ENCODE assay signal across 19 cellular contexts in genomic region chr20:6898928-6899327, GRCh38.
DNase-seq lines count a peak whose midpoint lies in the region; ATAC-seq, FAIRE-seq and TF ChIP-seq lines count a peak whose summit lies in the region.
"Had no signal": no experiment of that assay in that cellular context is flagged by ENCODE, and none has a peak within 500 bp of the region (broad histone marks: within the 10 kb centered on the region; RNA-seq: fewer than 3 reads in every experiment).

No MANE protein-coding gene starts in this region.

- no peak overlapping the region for H4K5ac ChIP-seq in H1 (ENCODE audit: insufficient read length, low read depth, low read length)

- no peaks in the 10 kb centered on the region for H3K9me3 ChIP-seq in H1 (ENCODE audit: insufficient read depth in 2 of 2, low read depth in 1 of 2, low read length in 1 of 2)
- H3K9me3 ChIP-seq in neural progenitor cell (ENCODE audit: low read depth) = no peaks in the 10 kb centered on the region
- H3K9me3 ChIP-seq: BE2C had no signal

- no peak overlapping the region for H3K23ac ChIP-seq in H1 (ENCODE audit: insufficient read length)

- H3K36me3 ChIP-seq in GM23338 (ENCODE audit: insufficient read depth) = no peaks in the 10 kb centered on the region
- H3K36me3 ChIP-seq in H1 (ENCODE audit: control insufficient read depth in 2 of 4, insufficient read depth in 4 of 4, low read length in 3 of 4) = no peaks in the 10 kb centered on the region
- no peaks in the 10 kb centered on the region for H3K36me3 ChIP-seq in neural progenitor cell
- H3K36me3 ChIP-seq: BE2C had no signal

- H3K4me3 Mint-ChIP-seq in GM23338 = no peak overlapping the region
- no peak overlapping the region for H3K4me3 Mint-ChIP-seq in neural progenitor cell
- H3K4me3 Mint-ChIP-seq in CD14-positive monocyte = no peak overlapping the region
- H3K4me3 Mint-ChIP-seq: CD4-positive, alpha-beta T cell had no signal

- H3K4me3 ChIP-seq in GM23338 = no peak overlapping the region
- no peak overlapping the region for H3K4me3 ChIP-seq in H1 (ENCODE audit: extremely low read depth in 1 of 4, insufficient read depth in 2 of 4, low read depth in 3 of 4, low read length in 4 of 4)
- no peak overlapping the region for H3K4me3 ChIP-seq in neural progenitor cell

- no peak overlapping the region for H4K8ac ChIP-seq in H1 (ENCODE audit: extremely low read depth, insufficient read depth, low read length)

- H2BK15ac ChIP-seq in H1 (ENCODE audit: low read length) = peak overlapping the region; percentile 54; the same call in 1 of the 2 replicates

- no peak overlapping the region for H3K27ac ChIP-seq in GM23338 (ENCODE audit: low read depth)
- no peak overlapping the region for H3K27ac ChIP-seq in H1 (ENCODE audit: low read depth, low read length)
- H3K27ac ChIP-seq in neural progenitor cell = peak overlapping the region; percentile 29
- H3K27ac ChIP-seq in foreskin keratinocyte = no peak overlapping the region
- H3K27ac ChIP-seq: HL-60 had no signal

- no peak for TF ChIP-seq EP300 in H1 (IDR thresholded peaks at IDR 0.05; ENCODE audit: borderline replicate concordance in 1 of 2, low read depth in 2 of 2, low read length in 2 of 2)

- H4K20me1 ChIP-seq in GM23338 (replicated peaks; ENCODE audit: insufficient read depth) (no peaks in the 10 kb centered on the region), H1 (replicated peaks in 1 of 2; ENCODE audit: control insufficient read depth in 1 of 2, insufficient read depth in 2 of 2, low read length in 2 of 2) (no peaks in the 10 kb centered on the region), neural progenitor cell (ENCODE audit: low read depth) (no peaks in the 10 kb centered on the region)

- intact Hi-C loops in CD14-positive monocyte (cut with micrococcal nuclease) = no loop called here

- POLR2A ChIA-PET in H1 (lab: Charles Lee; ENCODE audit: partially characterized antibody) = no interaction called here

- H3K18ac ChIP-seq in H1 (ENCODE audit: extremely low read depth, low read length) = no peak overlapping the region

- H3K4me1 Mint-ChIP-seq in GM23338 (peaks cover 21% of the 10 kb centered on the region), neural progenitor cell (peaks cover 23% of the 10 kb centered on the region), CD14-positive monocyte (no peaks in the 10 kb centered on the region)

- no peak for FAIRE-seq in H1 (lab: Jason Lieb, UNC)
- FAIRE-seq: A204.1, GM19239, H54 had no signal

- DNase-seq in COR-L47 (lab: John Stamatoyannopoulos, UW) = peak; percentile 49
- DNase-seq in GM23338 (ENCODE audit: low spot score) = peak; percentile 8
- DNase-seq in H1 (ENCODE audit: low read depth in 1 of 2, low spot score in 2 of 2) = no peak
- DNase-seq in neural progenitor cell (ENCODE audit: low spot score) = peak; percentile 28
- no peak for DNase-seq in CD14-positive monocyte (ENCODE audit: low spot score)
- DNase-seq in NCI-H524 (lab: John Stamatoyannopoulos, UW) = no peak
- DNase-seq in foreskin keratinocyte = no peak
- DNase-seq: ACHN; BE2C; C1 segment of cervical spinal cord; Calu3; CD4-positive, alpha-beta T cell; DMS79 treated with DMSO at 0.1 percent for 48 hours; GF-D8; HCEC 1CT had no signal

- H3K79me2 ChIP-seq in GM23338 (replicated peaks; ENCODE audit: insufficient read depth) (no peaks in the 10 kb centered on the region), H1 (ENCODE audit: control insufficient read depth in 1 of 2, insufficient read depth in 2 of 2, low read length in 2 of 2) (no peaks in the 10 kb centered on the region), neural progenitor cell (ENCODE audit: low read depth) (no peaks in the 10 kb centered on the region)

- H3K9me3 Mint-ChIP-seq in GM23338 (no peaks in the 10 kb centered on the region), neural progenitor cell (peaks cover 1% of the 10 kb centered on the region), CD14-positive monocyte (peaks cover 0 to 3% (median 0%) of the 10 kb centered on the region in 7 donors)

- H3K23me2 ChIP-seq in H1 (ENCODE audit: low read depth, low read length) = no peaks in the 10 kb centered on the region

- ATAC-seq in GM23338 (peak; percentile 64), foreskin keratinocyte (no peak)

- no peak overlapping the region for H3K27ac Mint-ChIP-seq in GM23338
- no peak overlapping the region for H3K27ac Mint-ChIP-seq in neural progenitor cell
- H3K27ac Mint-ChIP-seq in CD14-positive monocyte = no peak overlapping the region
- H3K27ac Mint-ChIP-seq: CD4-positive, alpha-beta T cell had no signal

- TF ChIP-seq CTCF in GM23338 (conservative IDR thresholded peaks at IDR 0.05; ENCODE audit: low read depth in 2 of 2) (no peak), H1 (IDR thresholded peaks at IDR 0.05; ENCODE audit: control extremely low read depth in 1 of 3, insufficient read depth in 1 of 3, low read depth in 1 of 3, low read length in 3 of 3) (no peak), neural progenitor cell (IDR thresholded peaks at IDR 0.05) (no peak), CD14-positive monocyte (IDR thresholded peaks at IDR 0.05) (no peak), foreskin keratinocyte (conservative IDR thresholded peaks at IDR 0.05) (no peak)

- no peak overlapping the region for H3K56ac ChIP-seq in H1 (replicated peaks; ENCODE audit: insufficient read length, low read depth, low read length)

- no peak overlapping the region for H3K4ac ChIP-seq in H1 (replicated peaks; ENCODE audit: insufficient read length, low read depth, low read length)

- peak overlapping the region; percentile 9; the same call in 1 of the 2 replicates for H3K4me2 ChIP-seq in GM23338
- H3K4me2 ChIP-seq in H1 (ENCODE audit: insufficient read depth in 1 of 2, low read depth in 2 of 2, low read length in 2 of 2) = no peak overlapping the region; a peak in 1 of 4 replicates
- H3K4me2 ChIP-seq in neural progenitor cell = peak overlapping the region; percentile 44

- H3K9ac ChIP-seq in H1 (replicated peaks in 1 of 4; ENCODE audit: extremely low read depth in 1 of 4, low read depth in 3 of 4, low read length in 3 of 4) = no peak overlapping the region
- H3K9ac ChIP-seq in neural progenitor cell = no peak overlapping the region

- H3K9me2 ChIP-seq in GM23338 (ENCODE audit: insufficient read depth) = peaks cover 19% of the 10 kb centered on the region; the same call in 1 of the 2 replicates

- no peak for TF ChIP-seq RAD21 in H1 (IDR thresholded peaks at IDR 0.05 in 1 of 2, conservative IDR thresholded peaks at IDR 0.05 in 1 of 2; ENCODE audit: low read depth in 2 of 2, low read length in 2 of 2)

- H3K4me1 ChIP-seq in GM23338 (ENCODE audit: insufficient read depth) (peaks cover 13% of the 10 kb centered on the region), H1 (replicated peaks in 1 of 4; ENCODE audit: control insufficient read depth in 3 of 4, insufficient read depth in 4 of 4, low read length in 3 of 4) (peaks cover 0 to 7% (median 3%) of the 10 kb centered on the region in 4 experiments; a peak in 5 of 7 replicates), neural progenitor cell (peaks cover 40% of the 10 kb centered on the region), foreskin keratinocyte (no peaks in the 10 kb centered on the region)
- H3K4me1 ChIP-seq: BE2C had no signal

- H3K27me3 ChIP-seq in GM23338 (ENCODE audit: insufficient read depth) = no peaks in the 10 kb centered on the region
- no peaks in the 10 kb centered on the region for H3K27me3 ChIP-seq in H1 (replicated peaks in 1 of 4; ENCODE audit: control insufficient read depth in 3 of 4, extremely low read depth in 1 of 4, insufficient read depth in 3 of 4, low read length in 3 of 4)
- no peaks in the 10 kb centered on the region for H3K27me3 ChIP-seq in neural progenitor cell
- no peaks in the 10 kb centered on the region for H3K27me3 ChIP-seq in foreskin keratinocyte
- H3K27me3 ChIP-seq: BE2C had no signal

- no peak for TF ChIP-seq POLR2A in H1 (IDR thresholded peaks at IDR 0.05; ENCODE audit: control extremely low read depth in 1 of 2, low read depth in 2 of 2, low read length in 2 of 2)

- H3K27me3 Mint-ChIP-seq in GM23338 (ENCODE audit: insufficient read depth, low read depth, poor library complexity) (no peaks in the 10 kb centered on the region), neural progenitor cell (ENCODE audit: insufficient read depth, low read depth) (no peaks in the 10 kb centered on the region), CD14-positive monocyte (ENCODE audit: low read depth in 3 of 3) (peaks cover 2 to 5% (median 5%) of the 10 kb centered on the region in 3 donors)
- H3K27me3 Mint-ChIP-seq: CD4-positive, alpha-beta T cell had no signal

- WGBS in H1 (ENCODE audit: extremely low coverage in 1 of 2, insufficient coverage in 1 of 2, insufficient read length in 1 of 2, insufficient replicate concordance in 2 of 2, low coverage in 1 of 2, low lambda C conversion rate in 2 of 2, missing lambda C conversion rate in 1 of 2), 2 experiments = 73% methylated on average over 3 of the region's 3 CpGs; no CpG with 5 or more reads in 1 of the 2 experiments

- CTCF ChIA-PET in H1 (lab: Charles Lee; ENCODE audit: partially characterized antibody) = interaction anchor here (0.6 to 1.3 kb wide), 3 partner anchors 10 to 22 kb away, joined by 3 to 4 read pairs (median 3); no protein-coding TSS in a partner anchor

- no peaks in the 10 kb centered on the region for H3F3A ChIP-seq in GM23338 (replicated peaks; ENCODE audit: low read depth)
- peaks cover 15% of the 10 kb centered on the region for H3F3A ChIP-seq in neural progenitor cell (ENCODE audit: low read depth)

- H2BK12ac ChIP-seq in H1 (ENCODE audit: low read depth, low read length) = no peak overlapping the region

- H2BK120ac ChIP-seq in H1 (replicated peaks; ENCODE audit: low read depth, low read length) = no peak overlapping the region

- H2BK20ac ChIP-seq in H1 (ENCODE audit: low read length) = no peak overlapping the region

- no peak overlapping the region for H2AK5ac ChIP-seq in H1 (ENCODE audit: low read depth, low read length)

- H3K79me1 ChIP-seq in H1 (ENCODE audit: low read depth, low read length) = no peaks in the 10 kb centered on the region

- no peak overlapping the region for H4K91ac ChIP-seq in H1 (replicated peaks; ENCODE audit: insufficient read length, low read length)

- no peak overlapping the region for H3K14ac ChIP-seq in H1 (ENCODE audit: insufficient read length)

- no peaks in the 10 kb centered on the region; the same call in 2 of the 3 replicates for H3K36me3 Mint-ChIP-seq in GM23338 (ENCODE audit: low read depth)
- H3K36me3 Mint-ChIP-seq in neural progenitor cell = no peaks in the 10 kb centered on the region
- no peaks in the 10 kb centered on the region for H3K36me3 Mint-ChIP-seq in CD14-positive monocyte

- H2AFZ ChIP-seq in GM23338 (peak overlapping the region; percentile 84), H1 (ENCODE audit: low read length) (no peak overlapping the region), neural progenitor cell (replicated peaks) (peak overlapping the region; percentile 80)

- no peak overlapping the region for H2BK5ac ChIP-seq in H1 (ENCODE audit: low read depth, low read length)

TF ChIP-seq in GM23338, 12 proteins besides CTCF, POLR2A, EP300 and RAD21 (continues in another document):
- TF ChIP-seq EZH2phosphoT487 (IDR thresholded peaks at IDR 0.05; ENCODE audit: unreplicated experiment) (no peak), ZNF331 (CRISPR knock-in tag; IDR thresholded peaks at IDR 0.05; ENCODE audit: low read depth) (no peak)

TF ChIP-seq in H1, 55 proteins besides CTCF, POLR2A, EP300 and RAD21:
- no peak for TF ChIP-seq RBBP5 (IDR thresholded peaks at IDR 0.05; ENCODE audit: borderline replicate concordance, low read depth, low read length)
- TF ChIP-seq NRF1 (IDR thresholded peaks at IDR 0.05; ENCODE audit: low read depth, low read length) = no peak
TF ChIP-seq in H1: peak in this region for 0.

Comparison
In these comparisons a context has a peak if more than half of its experiments do, and no peak if none do; other contexts are left out.
1. DNase-seq: peak in COR-L47 (single experiment), GM23338 (single experiment) and neural progenitor cell (single experiment); none in H1 (0 of 2), CD14-positive monocyte (single experiment), NCI-H524 (0 of 2) and foreskin keratinocyte (0 of 2).
2. H3K4me2 ChIP-seq: peak in GM23338 (single experiment) and neural progenitor cell (single experiment); none in H1 (0 of 2).